In the genomic region with DNA sequence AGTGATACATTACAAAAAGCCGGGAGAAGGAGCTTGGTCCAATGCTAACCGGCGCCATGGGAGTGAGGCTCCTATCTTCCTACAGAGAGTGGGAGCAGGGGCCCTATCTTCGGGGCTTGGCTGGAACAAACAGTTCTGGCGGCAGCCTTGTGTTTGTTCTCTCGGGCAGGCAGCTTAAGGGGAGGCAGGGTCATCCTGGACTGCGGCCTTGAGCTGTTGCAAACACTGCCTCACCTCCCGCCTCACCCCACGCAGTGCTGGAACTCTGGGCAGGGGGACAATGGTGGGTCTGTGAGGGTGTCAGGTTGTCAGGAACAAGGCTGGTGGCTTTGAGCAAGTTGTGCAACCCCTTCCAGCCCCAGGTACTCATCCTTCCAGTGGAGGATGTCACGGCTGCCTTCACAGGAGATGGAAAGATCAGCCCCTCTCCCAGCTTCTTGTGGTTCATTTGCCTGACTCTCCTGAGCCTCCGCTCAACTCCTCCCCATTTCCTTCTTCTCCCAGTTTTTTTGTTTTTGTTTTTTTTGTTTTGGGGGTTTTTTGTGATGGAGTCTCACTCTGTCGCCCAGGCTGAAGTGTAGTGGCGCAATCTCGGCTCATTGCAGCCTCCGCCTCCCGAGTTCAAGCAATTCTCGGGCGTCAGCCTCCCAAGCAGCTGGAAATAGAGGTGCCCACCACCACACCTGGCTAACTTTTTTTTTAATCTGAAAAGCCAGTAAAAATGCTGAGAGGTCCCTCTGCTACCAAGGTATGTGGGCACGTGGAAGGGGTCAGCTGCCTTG, we compare ENCODE assay signal across 19 cellular contexts. TPM values are rescaled to one million over a fixed set of nuclear protein-coding genes. Genes with fewer than 3 reads are reported as not detected.
DNase-seq lines count a peak whose midpoint lies in the region; ATAC-seq and TF ChIP-seq lines count a peak whose summit lies in the region.
"Had no signal": no experiment of that assay in that cellular context is flagged by ENCODE, and none has a peak within 500 bp of the region (broad histone marks: within the 10 kb centered on the region; RNA-seq: fewer than 3 reads in every experiment).

No MANE protein-coding gene starts in this region.

- no peaks in the 10 kb centered on the region for H3K27me3 ChIP-seq in left ventricle myocardium inferior (ENCODE audit: low read depth)
- peaks cover 24% of the 10 kb centered on the region for H3K27me3 ChIP-seq in skeletal muscle satellite cell (ENCODE audit: control insufficient read depth, insufficient read depth, low read length)
- peaks cover 6% of the 10 kb centered on the region; the same call in 1 of the 2 replicates for H3K27me3 ChIP-seq in SJCRH30
- H3K27me3 ChIP-seq: ascending aorta had no signal

- intact Hi-C loops in left ventricle myocardium inferior (cut with micrococcal nuclease): no loop called here
- intact Hi-C loops in mucosa of descending colon (cut with DNase I, micrococcal nuclease): no loop called here

- peak; percentile 52 for DNase-seq in HuH-7.5 (ENCODE audit: low spot score)
- DNase-seq in left ventricle myocardium inferior: peak; percentile 80
- DNase-seq in mucosa of descending colon: no peak
- DNase-seq in NCI-H69 (lab: John Stamatoyannopoulos, UW): no peak
- DNase-seq in SJCRH30: no peak
- no peak for DNase-seq in activated CD4-positive, CD25-positive, alpha-beta regulatory T cell (lab: John Stamatoyannopoulos, UW)
- DNase-seq in stimulated activated CD8-positive, alpha-beta memory T cell treated with anti-CD3 and anti-CD28 coated beads, Interleukin-4, amount 100 ng/mL, for 48 hours: no peak
- DNase-seq: ACHN; activated CD4-positive, alpha-beta T cell treated with anti-CD3 and anti-CD28 coated beads, Interleukin-2, amount 50 U/mL, for 1 hour; endodermal cell; KBM-7; NCI-H2029 treated with DMSO at 0.1 percent for 48 hours; NCI-H510A treated with DMSO at 0.1 percent for 48 hours; T-cell; tibial artery had no signal

- H3K9ac ChIP-seq in skeletal muscle satellite cell (ENCODE audit: low read depth, low read length): no peak overlapping the region
- H3K9ac ChIP-seq: parathyroid adenoma had no signal

- TF ChIP-seq CTCF in left ventricle myocardium inferior (IDR thresholded peaks at IDR 0.05; ENCODE audit: borderline replicate concordance): no peak
- no peak for TF ChIP-seq CTCF in mucosa of descending colon (IDR thresholded peaks at IDR 0.05)

- H3K4me2 ChIP-seq in skeletal muscle satellite cell (ENCODE audit: low read length): peak overlapping the region; percentile 1

- H3K9me3 ChIP-seq in left ventricle myocardium inferior (replicated peaks): no peaks in the 10 kb centered on the region
- no peaks in the 10 kb centered on the region for H3K9me3 ChIP-seq in mucosa of descending colon
- H3K9me3 ChIP-seq in skeletal muscle satellite cell (replicated peaks; ENCODE audit: low read length): no peaks in the 10 kb centered on the region
- H3K9me3 ChIP-seq in SJCRH30 (replicated peaks): no peaks in the 10 kb centered on the region
- H3K9me3 ChIP-seq: ascending aorta, tibial artery had no signal

- peak; percentile 6 for ATAC-seq in mucosa of descending colon
- ATAC-seq: T-cell had no signal

- H3K4me3 ChIP-seq in left ventricle myocardium inferior: no peak overlapping the region
- H3K4me3 ChIP-seq in mucosa of descending colon: no peak overlapping the region
- no peak overlapping the region for H3K4me3 ChIP-seq in skeletal muscle satellite cell (ENCODE audit: low read length)
- no peak overlapping the region for H3K4me3 ChIP-seq in SJCRH30
- H3K4me3 ChIP-seq: ascending aorta, tibial artery had no signal

- H3K27ac ChIP-seq in left ventricle myocardium inferior (replicated peaks): peak overlapping the region; percentile 84
- no peak overlapping the region for H3K27ac ChIP-seq in SJCRH30
- H3K27ac ChIP-seq: ascending aorta, HL-60, parathyroid adenoma, tibial artery had no signal

- H3K4me1 ChIP-seq in left ventricle myocardium inferior: peaks cover 51% of the 10 kb centered on the region
- peaks cover 24% of the 10 kb centered on the region for H3K4me1 ChIP-seq in mucosa of descending colon (ENCODE audit: low read depth)
- peaks cover 3% of the 10 kb centered on the region for H3K4me1 ChIP-seq in skeletal muscle satellite cell (ENCODE audit: control insufficient read depth, insufficient read depth, low read length)
- H3K4me1 ChIP-seq in SJCRH30: peaks cover 11% of the 10 kb centered on the region
- H3K4me1 ChIP-seq: ascending aorta, parathyroid adenoma, tibial artery had no signal

- H3K36me3 ChIP-seq in left ventricle myocardium inferior: no peaks in the 10 kb centered on the region
- H3K36me3 ChIP-seq in mucosa of descending colon (ENCODE audit: low read depth): no peaks in the 10 kb centered on the region
- no peaks in the 10 kb centered on the region for H3K36me3 ChIP-seq in skeletal muscle satellite cell (ENCODE audit: insufficient read depth, low read length)
- H3K36me3 ChIP-seq in SJCRH30: no peaks in the 10 kb centered on the region
- H3K36me3 ChIP-seq: ascending aorta, tibial artery had no signal

RNA-seq across cellular contexts. Expression of a gene that starts 57.4 kb away (rescaled TPM):
- total RNA-seq in left ventricle myocardium inferior: 8.6 TPM
- 10 to 100 TPM in 1 of 3 donors, 1 to 10 TPM in 2; 3.1 to 12.3 (median 7.4) TPM for total RNA-seq in mucosa of descending colon
- under 0.01 and 0.22 TPM in 2 replicates for total RNA-seq in skeletal muscle satellite cell (2012; rRNA removed)
- 14.3 and 15.5 TPM in 2 replicates for total RNA-seq in SJCRH30 (2014; rRNA removed; shearing (Covaris generic))

Comparison
In these comparisons a context has a peak if more than half of its experiments do, and no peak if none do; other contexts are left out.
1. DNase-seq: peak in HuH-7.5 (single experiment) and left ventricle myocardium inferior (single experiment); none in mucosa of descending colon (0 of 3), NCI-H69 (single experiment), SJCRH30 (0 of 2), activated CD4-positive, CD25-positive, alpha-beta regulatory T cell (0 of 4) and stimulated activated CD8-positive, alpha-beta memory T cell treated with anti-CD3 and anti-CD28 coated beads, Interleukin-4, amount 100 ng/mL, for 48 hours (single experiment).